3 cellular contexts compared by ENCODE assay signal in the genomic region with DNA sequence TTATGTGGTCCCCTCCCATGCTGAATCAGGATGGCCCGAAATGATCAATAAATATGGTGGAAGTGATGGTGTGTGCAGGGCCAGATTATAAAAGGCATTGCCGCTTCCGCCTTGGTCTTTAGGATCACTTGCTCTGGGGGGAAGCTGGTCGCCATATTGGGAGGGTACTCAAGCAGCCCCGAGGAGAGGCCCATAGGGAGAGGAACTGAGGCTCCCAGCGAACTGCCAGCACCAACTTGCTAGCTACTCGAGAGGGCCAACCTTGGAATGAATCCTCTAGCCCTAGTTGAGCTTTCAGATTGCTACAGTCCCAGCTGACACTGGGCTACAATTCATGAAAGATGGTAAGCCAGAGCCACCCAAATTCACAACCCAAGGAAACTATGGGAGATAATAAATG. TPM values are rescaled to one million over a fixed set of nuclear protein-coding genes. Genes with fewer than 3 reads are reported as not detected.
"Had no signal": no experiment of that assay in that cellular context is flagged by ENCODE, and none has a peak within 500 bp of the region (broad histone marks: within the 10 kb centered on the region; RNA-seq: fewer than 3 reads in every experiment).

No MANE protein-coding gene starts in this region.

RNA-seq across cellular contexts. Expression of gene CA5A, which starts 48.0 kb away (rescaled TPM):
- total RNA-seq: LHCN-M2, M059J, MCF 10A had no signal
